35 cellular contexts compared by ENCODE assay signal in genomic region chr19:50506700-50507099, GRCh38. TPM values are rescaled to one million over a fixed set of nuclear protein-coding genes. Genes with fewer than 3 reads are reported as not detected.
"Had no signal": no experiment of that assay in that cellular context is flagged by ENCODE, and none has a peak within 500 bp of the region (broad histone marks: within the 10 kb centered on the region; RNA-seq: fewer than 3 reads in every experiment).

No MANE protein-coding gene starts in this region.

- H3K27ac ChIP-seq: colonic mucosa, esophagus muscularis mucosa, foreskin keratinocyte, gastroesophageal sphincter, heart left ventricle, left lung, parathyroid adenoma, prostate gland, sigmoid colon, testis, tibial artery had no signal

- DNase-seq: colonic mucosa; effector CD8-positive, alpha-beta T cell; endodermal cell; foreskin keratinocyte; hippocampal formation; left cardiac atrium; mesenchymal stem cell; naive B cell; sigmoid colon; stimulated activated CD4-positive, alpha-beta T cell treated with anti-CD3 and anti-CD28 coated beads, Interleukin-4, amount 100 ng/mL, for 4 hours; stimulated activated naive CD8-positive, alpha-beta T cell treated with anti-CD3 and anti-CD28 coated beads, Interleukin-15, Interleukin-2, amounts not matched to agents 100 U/mL and 50 U/mL, for 24 hours; substantia nigra; testis; tibial artery had no signal

- H3K9me3 ChIP-seq: colonic mucosa, esophagus muscularis mucosa, gastroesophageal sphincter, heart left ventricle, left lung, mucosa of descending colon, prostate gland, sigmoid colon, testis, tibial artery had no signal

- H3K27me3 ChIP-seq: colonic mucosa, esophagus muscularis mucosa, foreskin keratinocyte, gastroesophageal sphincter, heart left ventricle, left lung, sigmoid colon, testis, tibial artery had no signal

- H3K4me3 ChIP-seq: colonic mucosa, esophagus muscularis mucosa, gastroesophageal sphincter, heart left ventricle, left lung, lung, mucosa of descending colon, prostate gland, sigmoid colon, testis, tibial artery had no signal

- H3K36me3 ChIP-seq: colonic mucosa, prostate gland had no signal

- ATAC-seq: foreskin keratinocyte; gastroesophageal sphincter; heart left ventricle; left cardiac atrium; left lung; mucosa of descending colon; natural killer cell treated with Interleukin-12 subunit alpha and Interleukin-12 subunit beta and Interleukin-15 and Interleukin-18, amount 100 ng/mL, for 72 hours; right cardiac atrium; stimulated activated memory B cell treated with anti-CD40 and anti-IgM and Interleukin-4, amounts not matched to agents 10 μg/mL and 1 μg/mL and 100 μg/mL, for 72 hours; stimulated activated naive CD8-positive, alpha-beta T cell treated with anti-CD3 and anti-CD28 coated beads, Interleukin-15, Interleukin-2, amounts not matched to agents 100 U/mL and 50 U/mL, for 24 hours had no signal

- H3K4me1 ChIP-seq: colonic mucosa, foreskin keratinocyte had no signal

RNA-seq across cellular contexts. Expression of gene ASPDH, which starts 7.0 kb away (rescaled TPM):
- total RNA-seq: chondrocyte; colonic mucosa; endodermal cell; endothelial cell of umbilical vein; epithelial cell of proximal tubule; fibroblast of lung; foreskin keratinocyte; gastroesophageal sphincter; heart left ventricle; kidney epithelial cell; left cardiac atrium; left lung; lung; mesothelial cell of epicardium; mucosa of descending colon; natural killer cell treated with Interleukin-12 subunit alpha and Interleukin-12 subunit beta and Interleukin-15 and Interleukin-18, amount 100 ng/mL, for 72 hours; osteoblast; prostate gland; renal cortical epithelial cell; right cardiac atrium; sigmoid colon; skeletal muscle tissue; testis; urinary bladder had no signal
- polyA plus RNA-seq: endothelial cell of umbilical vein, fibroblast of lung, foreskin keratinocyte, heart left ventricle, lung, right cardiac atrium, sigmoid colon, urinary bladder had no signal

RNA-seq across cellular contexts. Expression of gene GARIN5A, which starts 30.1 kb away (rescaled TPM):
- total RNA-seq: urinary bladder had no signal
